ENCODE assay signal across 8 cellular contexts in genomic region chr11:68297812-68298658, GRCh38. TPM values are rescaled to one million over a fixed set of nuclear protein-coding genes. Genes with fewer than 3 reads are reported as not detected.
DNase-seq lines count a peak whose midpoint lies in the region; ATAC-seq and TF ChIP-seq lines count a peak whose summit lies in the region.

No MANE protein-coding gene starts in this region.

- peak overlapping the region; percentile 47 for H3K4me2 ChIP-seq in BLaER1

- H3K27ac Mint-ChIP-seq in central memory CD8-positive, alpha-beta T cell (ENCODE audit: low read depth), result no peak overlapping the region

- no peak overlapping the region for H3K9ac ChIP-seq in BLaER1

- peaks cover 64% of the 10 kb centered on the region for H3K4me1 ChIP-seq in BLaER1

- no peaks in the 10 kb centered on the region for H3K9me3 Mint-ChIP-seq in central memory CD8-positive, alpha-beta T cell

- H3K36me3 Mint-ChIP-seq in central memory CD8-positive, alpha-beta T cell (ENCODE audit: insufficient read depth), result no peaks in the 10 kb centered on the region

- H3K36me3 ChIP-seq in BLaER1, result no peaks in the 10 kb centered on the region

- H4K20me1 ChIP-seq in BLaER1, result no peaks in the 10 kb centered on the region

- no peaks in the 10 kb centered on the region for H3K4me1 Mint-ChIP-seq in central memory CD8-positive, alpha-beta T cell

- no peaks in the 10 kb centered on the region for H3K9me3 ChIP-seq in BLaER1

- no peaks in the 10 kb centered on the region for H3K27me3 ChIP-seq in BLaER1

- peak; percentile 89 for ATAC-seq in central memory CD8-positive, alpha-beta T cell (replicated peaks; ENCODE audit: extremely low read depth, poor library complexity, severe bottlenecking)
- ATAC-seq in left lobe of liver, result peak; percentile 87
- no peak for ATAC-seq in GM21515 (IDR thresholded peaks at IDR 0.05; ENCODE audit: unreplicated experiment)

- peak; percentile 97 for TF ChIP-seq CTCF in GM20000 (IDR thresholded peaks at IDR 0.05; ENCODE audit: extremely low read depth, missing control alignments)

- peak overlapping the region; percentile 56; the same call in 1 of the 2 replicates for H3K27ac ChIP-seq in BLaER1

- DNase-seq in GM20000 (ENCODE audit: low spot score) (peak; percentile 81), NCI-H2227 treated with DMSO at 0.1 percent for 48 hours (lab: John Stamatoyannopoulos, UW) (peak; percentile 49), left lobe of liver (ENCODE audit: low spot score) (peak; percentile 97)
- DNase-seq in activated CD4-positive, CD25-positive, alpha-beta regulatory T cell treated with anti-CD3 and anti-CD28 coated beads, Interleukin-2, amount 50 U/mL, for 72 hours, result peak; percentile 85
- DNase-seq in central memory CD8-positive, alpha-beta T cell (ENCODE audit: low spot score in 2 of 2), result peak; percentile 56 to 74
- peak; percentile 76 to 81 for DNase-seq in stimulated activated CD4-positive, alpha-beta T cell treated with anti-CD3 and anti-CD28 coated beads, Interleukin-2, amount 100 ng/mL, for 48 hours

- H3K4me3 ChIP-seq in BLaER1, result no peak overlapping the region

- H3K4me3 Mint-ChIP-seq in central memory CD8-positive, alpha-beta T cell, result no peak overlapping the region

- no peaks in the 10 kb centered on the region for H3K27me3 Mint-ChIP-seq in central memory CD8-positive, alpha-beta T cell

RNA-seq across cellular contexts. Expression of gene LRP5, which starts 14.4 kb away (rescaled TPM):
- 114 TPM for total RNA-seq in left lobe of liver

RNA-seq across cellular contexts. Expression of gene C11orf24, which starts 26.3 kb away (rescaled TPM):
- 50.1 TPM for total RNA-seq in left lobe of liver
